ENCODE assay signal across 1 cellular context in genomic region chr5:127030259-127031146, GRCh38.
TF ChIP-seq lines count a peak whose summit lies in the region.

MARCHF3 (minus strand) TSS chr5:127030558; CDS start chr5:126918171, 112,387 bp downstream.

TF ChIP-seq in HepG2, 621 proteins besides CTCF, POLR2A, EP300 and RAD21 (continued from another document and continues in another):
- TF ChIP-seq, protein P1, sequence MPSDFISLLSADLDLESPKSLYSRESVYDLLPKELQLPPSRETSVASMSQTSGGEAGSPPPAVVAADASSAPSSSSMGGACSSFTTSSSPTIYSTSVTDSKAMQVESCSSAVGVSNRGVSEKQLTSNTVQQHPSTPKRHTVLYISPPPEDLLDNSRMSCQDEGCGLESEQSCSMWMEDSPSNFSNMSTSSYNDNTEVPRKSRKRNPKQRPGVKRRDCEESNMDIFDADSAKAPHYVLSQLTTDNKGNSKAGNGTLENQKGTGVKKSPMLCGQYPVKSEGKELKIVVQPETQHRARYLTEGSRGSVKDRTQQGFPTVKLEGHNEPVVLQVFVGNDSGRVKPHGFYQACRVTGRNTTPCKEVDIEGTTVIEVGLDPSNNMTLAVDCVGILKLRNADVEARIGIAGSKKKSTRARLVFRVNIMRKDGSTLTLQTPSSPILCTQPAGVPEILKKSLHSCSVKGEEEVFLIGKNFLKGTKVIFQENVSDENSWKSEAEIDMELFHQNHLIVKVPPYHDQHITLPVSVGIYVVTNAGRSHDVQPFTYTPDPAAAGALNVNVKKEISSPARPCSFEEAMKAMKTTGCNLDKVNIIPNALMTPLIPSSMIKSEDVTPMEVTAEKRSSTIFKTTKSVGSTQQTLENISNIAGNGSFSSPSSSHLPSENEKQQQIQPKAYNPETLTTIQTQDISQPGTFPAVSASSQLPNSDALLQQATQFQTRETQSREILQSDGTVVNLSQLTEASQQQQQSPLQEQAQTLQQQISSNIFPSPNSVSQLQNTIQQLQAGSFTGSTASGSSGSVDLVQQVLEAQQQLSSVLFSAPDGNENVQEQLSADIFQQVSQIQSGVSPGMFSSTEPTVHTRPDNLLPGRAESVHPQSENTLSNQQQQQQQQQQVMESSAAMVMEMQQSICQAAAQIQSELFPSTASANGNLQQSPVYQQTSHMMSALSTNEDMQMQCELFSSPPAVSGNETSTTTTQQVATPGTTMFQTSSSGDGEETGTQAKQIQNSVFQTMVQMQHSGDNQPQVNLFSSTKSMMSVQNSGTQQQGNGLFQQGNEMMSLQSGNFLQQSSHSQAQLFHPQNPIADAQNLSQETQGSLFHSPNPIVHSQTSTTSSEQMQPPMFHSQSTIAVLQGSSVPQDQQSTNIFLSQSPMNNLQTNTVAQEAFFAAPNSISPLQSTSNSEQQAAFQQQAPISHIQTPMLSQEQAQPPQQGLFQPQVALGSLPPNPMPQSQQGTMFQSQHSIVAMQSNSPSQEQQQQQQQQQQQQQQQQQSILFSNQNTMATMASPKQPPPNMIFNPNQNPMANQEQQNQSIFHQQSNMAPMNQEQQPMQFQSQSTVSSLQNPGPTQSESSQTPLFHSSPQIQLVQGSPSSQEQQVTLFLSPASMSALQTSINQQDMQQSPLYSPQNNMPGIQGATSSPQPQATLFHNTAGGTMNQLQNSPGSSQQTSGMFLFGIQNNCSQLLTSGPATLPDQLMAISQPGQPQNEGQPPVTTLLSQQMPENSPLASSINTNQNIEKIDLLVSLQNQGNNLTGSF (CRISPR knock-in tag; IDR thresholded peaks at IDR 0.05): no peak; the same call in 1 of the 2 replicates
- TF ChIP-seq SMC3 (IDR thresholded peaks at IDR 0.05; ENCODE audit: low read length): no peak
- peak; percentile 99 for TF ChIP-seq SP2 (CRISPR knock-in tag; IDR thresholded peaks at IDR 0.05)
- TF ChIP-seq, protein P2, sequence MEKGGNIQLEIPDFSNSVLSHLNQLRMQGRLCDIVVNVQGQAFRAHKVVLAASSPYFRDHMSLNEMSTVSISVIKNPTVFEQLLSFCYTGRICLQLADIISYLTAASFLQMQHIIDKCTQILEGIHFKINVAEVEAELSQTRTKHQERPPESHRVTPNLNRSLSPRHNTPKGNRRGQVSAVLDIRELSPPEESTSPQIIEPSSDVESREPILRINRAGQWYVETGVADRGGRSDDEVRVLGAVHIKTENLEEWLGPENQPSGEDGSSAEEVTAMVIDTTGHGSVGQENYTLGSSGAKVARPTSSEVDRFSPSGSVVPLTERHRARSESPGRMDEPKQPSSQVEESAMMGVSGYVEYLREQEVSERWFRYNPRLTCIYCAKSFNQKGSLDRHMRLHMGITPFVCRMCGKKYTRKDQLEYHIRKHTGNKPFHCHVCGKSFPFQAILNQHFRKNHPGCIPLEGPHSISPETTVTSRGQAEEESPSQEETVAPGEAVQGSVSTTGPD (CRISPR knock-in tag; IDR thresholded peaks at IDR 0.05): no peak
- peak; percentile 55; the same call in 1 of the 2 replicates for TF ChIP-seq ZSCAN5A (CRISPR knock-in tag; IDR thresholded peaks at IDR 0.05; ENCODE audit: borderline replicate concordance)
- TF ChIP-seq BRD4 (CRISPR knock-in tag; IDR thresholded peaks at IDR 0.05): 0 out of 2 replicates have a peak, but pooled peaks have one; percentile 26
- peak; percentile 18 for TF ChIP-seq ZNF503 (CRISPR knock-in tag; IDR thresholded peaks at IDR 0.05)
- TF ChIP-seq PBX2 (CRISPR knock-in tag; IDR thresholded peaks at IDR 0.05): peak; percentile 90
- peak; percentile 97 for TF ChIP-seq TAF1 (CRISPR knock-in tag; IDR thresholded peaks at IDR 0.05)
- TF ChIP-seq, protein P3, sequence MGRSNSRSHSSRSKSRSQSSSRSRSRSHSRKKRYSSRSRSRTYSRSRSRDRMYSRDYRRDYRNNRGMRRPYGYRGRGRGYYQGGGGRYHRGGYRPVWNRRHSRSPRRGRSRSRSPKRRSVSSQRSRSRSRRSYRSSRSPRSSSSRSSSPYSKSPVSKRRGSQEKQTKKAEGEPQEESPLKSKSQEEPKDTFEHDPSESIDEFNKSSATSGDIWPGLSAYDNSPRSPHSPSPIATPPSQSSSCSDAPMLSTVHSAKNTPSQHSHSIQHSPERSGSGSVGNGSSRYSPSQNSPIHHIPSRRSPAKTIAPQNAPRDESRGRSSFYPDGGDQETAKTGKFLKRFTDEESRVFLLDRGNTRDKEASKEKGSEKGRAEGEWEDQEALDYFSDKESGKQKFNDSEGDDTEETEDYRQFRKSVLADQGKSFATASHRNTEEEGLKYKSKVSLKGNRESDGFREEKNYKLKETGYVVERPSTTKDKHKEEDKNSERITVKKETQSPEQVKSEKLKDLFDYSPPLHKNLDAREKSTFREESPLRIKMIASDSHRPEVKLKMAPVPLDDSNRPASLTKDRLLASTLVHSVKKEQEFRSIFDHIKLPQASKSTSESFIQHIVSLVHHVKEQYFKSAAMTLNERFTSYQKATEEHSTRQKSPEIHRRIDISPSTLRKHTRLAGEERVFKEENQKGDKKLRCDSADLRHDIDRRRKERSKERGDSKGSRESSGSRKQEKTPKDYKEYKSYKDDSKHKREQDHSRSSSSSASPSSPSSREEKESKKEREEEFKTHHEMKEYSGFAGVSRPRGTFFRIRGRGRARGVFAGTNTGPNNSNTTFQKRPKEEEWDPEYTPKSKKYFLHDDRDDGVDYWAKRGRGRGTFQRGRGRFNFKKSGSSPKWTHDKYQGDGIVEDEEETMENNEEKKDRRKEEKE (IDR thresholded peaks at IDR 0.05): no peak
- no peak for TF ChIP-seq ZNF713 (CRISPR knock-in tag; IDR thresholded peaks at IDR 0.05)
- peak; percentile 76 for TF ChIP-seq ARNT2 (CRISPR knock-in tag; IDR thresholded peaks at IDR 0.05; ENCODE audit: low read depth)
- peak; percentile 46 for TF ChIP-seq ZNF792 (CRISPR knock-in tag; IDR thresholded peaks at IDR 0.05)
- TF ChIP-seq HNF1A (IDR thresholded peaks at IDR 0.05; ENCODE audit: low read depth): no peak
- TF ChIP-seq HNF1A (CRISPR knock-in tag; IDR thresholded peaks at IDR 0.05; ENCODE audit: borderline replicate concordance): 0 out of 2 replicates have a peak, but pooled peaks have one; percentile 41
- no peak for TF ChIP-seq ZMYM3 (CRISPR knock-in tag; IDR thresholded peaks at IDR 0.05)
- peak; percentile 71; the same call in 1 of the 2 replicates for TF ChIP-seq PHF21A (CRISPR knock-in tag; IDR thresholded peaks at IDR 0.05)
- TF ChIP-seq SAFB2 (CRISPR knock-in tag; IDR thresholded peaks at IDR 0.05; ENCODE audit: borderline replicate concordance, low read depth): peak; percentile 87; the same call in 1 of the 2 replicates
- TF ChIP-seq ZNF564 (CRISPR knock-in tag; IDR thresholded peaks at IDR 0.05): no peak; the same call in none of the 2 replicates
- no peak for TF ChIP-seq SNAPC2 (CRISPR knock-in tag; IDR thresholded peaks at IDR 0.05)
- TF ChIP-seq PHF5A (CRISPR knock-in tag; IDR thresholded peaks at IDR 0.05; ENCODE audit: low read depth, unreplicated experiment): no peak
- peak; percentile 24; the same call in 1 of the 2 replicates for TF ChIP-seq ELF1 (CRISPR knock-in tag; IDR thresholded peaks at IDR 0.05)
- TF ChIP-seq FLYWCH1 (CRISPR knock-in tag; IDR thresholded peaks at IDR 0.05): peak; percentile 52; the same call in 1 of the 2 replicates
- TF ChIP-seq CEBPB (IDR thresholded peaks at IDR 0.05; ENCODE audit: borderline replicate concordance, low read depth, low read length): peak; percentile 79
- TF ChIP-seq DMTF1 (CRISPR knock-in tag; IDR thresholded peaks at IDR 0.05): no peak
- no peak for TF ChIP-seq NR3C1 (CRISPR knock-in tag; IDR thresholded peaks at IDR 0.05)
- TF ChIP-seq, protein P4, sequence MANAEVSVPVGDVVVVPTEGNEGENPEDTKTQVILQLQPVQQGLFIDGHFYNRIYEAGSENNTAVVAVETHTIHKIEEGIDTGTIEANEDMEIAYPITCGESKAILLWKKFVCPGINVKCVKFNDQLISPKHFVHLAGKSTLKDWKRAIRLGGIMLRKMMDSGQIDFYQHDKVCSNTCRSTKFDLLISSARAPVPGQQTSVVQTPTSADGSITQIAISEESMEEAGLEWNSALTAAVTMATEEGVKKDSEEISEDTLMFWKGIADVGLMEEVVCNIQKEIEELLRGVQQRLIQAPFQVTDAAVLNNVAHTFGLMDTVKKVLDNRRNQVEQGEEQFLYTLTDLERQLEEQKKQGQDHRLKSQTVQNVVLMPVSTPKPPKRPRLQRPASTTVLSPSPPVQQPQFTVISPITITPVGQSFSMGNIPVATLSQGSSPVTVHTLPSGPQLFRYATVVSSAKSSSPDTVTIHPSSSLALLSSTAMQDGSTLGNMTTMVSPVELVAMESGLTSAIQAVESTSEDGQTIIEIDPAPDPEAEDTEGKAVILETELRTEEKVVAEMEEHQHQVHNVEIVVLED (CRISPR knock-in tag; IDR thresholded peaks at IDR 0.05; ENCODE audit: borderline replicate concordance): peak; percentile 79; the same call in 1 of the 2 replicates
- TF ChIP-seq SMARCC2 (IDR thresholded peaks at IDR 0.05): no peak
- TF ChIP-seq KAT8 (CRISPR knock-in tag; IDR thresholded peaks at IDR 0.05): no peak; the same call in none of the 2 replicates
